In the genomic region with DNA sequence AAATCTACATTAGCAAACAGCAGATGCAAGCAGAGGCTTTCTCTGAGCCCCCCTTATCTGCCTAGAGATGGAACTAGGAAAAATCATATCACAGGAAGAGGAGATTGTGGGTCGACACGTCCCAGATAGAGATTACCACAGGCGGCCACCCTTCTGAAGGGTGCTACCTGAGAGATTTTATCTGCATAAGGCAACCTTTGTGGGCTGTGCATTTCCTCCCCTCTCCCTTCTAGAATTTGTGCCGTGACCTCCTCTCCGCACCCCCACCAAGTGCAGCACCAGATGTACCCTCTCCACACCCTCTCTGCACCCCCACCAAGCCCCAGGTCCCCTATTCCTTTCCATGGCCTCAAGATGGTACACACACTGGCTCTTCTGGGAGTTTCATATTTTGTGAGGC, we compare ENCODE assay signal across 22 cellular contexts. TPM values are rescaled to one million over a fixed set of nuclear protein-coding genes. Genes with fewer than 3 reads are reported as not detected.
DNase-seq lines count a peak whose midpoint lies in the region; ATAC-seq and TF ChIP-seq lines count a peak whose summit lies in the region.
"Had no signal": no experiment of that assay in that cellular context is flagged by ENCODE, and none has a peak within 500 bp of the region (broad histone marks: within the 10 kb centered on the region; RNA-seq: fewer than 3 reads in every experiment).

No MANE protein-coding gene starts in this region.

- peaks cover 15% of the 10 kb centered on the region for H3K4me1 ChIP-seq in effector memory CD4-positive, alpha-beta T cell (ENCODE audit: control insufficient read depth, insufficient read depth, low read length, poor library complexity, severe bottlenecking)

- CTCF ChIA-PET in CD4-positive, alpha-beta T cell (lab: Charles Lee) = interaction anchor here (1.0 kb wide), 2 partner anchors 132 to 197 kb away, joined by 3 to 4 read pairs; no protein-coding TSS in a partner anchor

- H3K27ac ChIP-seq in CD4-positive, alpha-beta T cell (ENCODE audit: low read depth, low read length) = no peak overlapping the region
- no peak overlapping the region for H3K27ac ChIP-seq in effector memory CD4-positive, alpha-beta T cell (ENCODE audit: insufficient read depth, low read length, poor library complexity, severe bottlenecking)
- H3K27ac ChIP-seq: esophagus muscularis mucosa had no signal

- peak; percentile 61 for DNase-seq in activated CD4-positive, alpha-beta T cell treated with anti-CD3 and anti-CD28 coated beads, Interleukin-2, amount 10 ng/mL, durations not matched to agents 24 days and 14 days
- DNase-seq in activated CD4-positive, alpha-beta T cell treated with anti-CD3 and anti-CD28 coated beads for 1 hour = no peak
- peak in 2 of 10 experiments; percentile 3 for DNase-seq in CD4-positive, alpha-beta T cell
- DNase-seq in T-helper 22 cell (ENCODE audit: low read depth) = peak; percentile 7
- DNase-seq in effector memory CD4-positive, alpha-beta T cell = peak; percentile 3 to 11 (median 6)
- DNase-seq in NCI-H2081 (lab: John Stamatoyannopoulos, UW) = no peak
- DNase-seq: dermis blood vessel endothelial cell; EL; foreskin fibroblast; KBM-7; NCI-H1092 treated with DMSO at 0.1 percent for 48 hours; NCI-H187; NCI-H2171 treated with DMSO at 0.1 percent for 48 hours; NCI-H510A treated with DMSO at 0.1 percent for 48 hours; PC-3; stimulated activated naive B cell treated with anti-CD40 and anti-IgM and Interleukin-4, amounts not matched to agents 10 μg/mL and 1 μg/mL and 100 μg/mL, for 72 hours had no signal

- H3K36me3 ChIP-seq in effector memory CD4-positive, alpha-beta T cell (ENCODE audit: control insufficient read depth, insufficient read depth, low read length) = no peaks in the 10 kb centered on the region
- H3K36me3 ChIP-seq: esophagus muscularis mucosa had no signal

- H3K4me3 Mint-ChIP-seq in activated CD4-positive, alpha-beta T cell treated with anti-CD3 and anti-CD28 coated beads, Interleukin-2, amount 10 ng/mL, durations not matched to agents 24 days and 14 days = peak overlapping the region; percentile 42
- H3K4me3 Mint-ChIP-seq in CD4-positive, alpha-beta T cell = peak overlapping the region; percentile 36
- H3K4me3 Mint-ChIP-seq: activated T-helper 1 cell treated with anti-CD3 and anti-CD28 coated beads, Interleukin-12 subunit alpha, Interleukin-12 subunit beta, Interleukin-2, Interleukin-4 antibody, amounts not matched to agents 30 ng/mL and 10 ng/mL and 1 ng/mL, durations not matched to agents 14 hours and 24 hours and 36 hours; nephron; stimulated activated naive B cell treated with anti-CD40 and anti-IgM and Interleukin-4, amounts not matched to agents 10 μg/mL and 1 μg/mL and 100 μg/mL, for 72 hours had no signal

- H3K4me3 ChIP-seq in effector memory CD4-positive, alpha-beta T cell (ENCODE audit: insufficient read depth, low read depth, low read length, poor library complexity, severe bottlenecking) = no peak overlapping the region
- H3K4me3 ChIP-seq: esophagus muscularis mucosa had no signal

- no peaks in the 10 kb centered on the region for H3K9me3 Mint-ChIP-seq in activated CD4-positive, alpha-beta T cell treated with anti-CD3 and anti-CD28 coated beads, Interleukin-2, amount 10 ng/mL, durations not matched to agents 24 days and 14 days
- H3K9me3 Mint-ChIP-seq in CD4-positive, alpha-beta T cell = no peaks in the 10 kb centered on the region
- H3K9me3 Mint-ChIP-seq: activated T-helper 1 cell treated with anti-CD3 and anti-CD28 coated beads, Interleukin-12 subunit alpha, Interleukin-12 subunit beta, Interleukin-2, Interleukin-4 antibody, amounts not matched to agents 30 ng/mL and 10 ng/mL and 1 ng/mL, durations not matched to agents 14 hours and 24 hours and 36 hours had no signal

- intact Hi-C loops in activated CD4-positive, alpha-beta T cell treated with anti-CD3 and anti-CD28 coated beads, Interleukin-2, amount 10 ng/mL, durations not matched to agents 24 days and 14 days (cut with micrococcal nuclease) = no loop called here
- intact Hi-C loops in CD4-positive, alpha-beta T cell (cut with DNase I, micrococcal nuclease) = no loop called here

- no peak for ATAC-seq in CD4-positive, alpha-beta T cell (ENCODE audit: poor library complexity)
- ATAC-seq in HG02642 (IDR thresholded peaks at IDR 0.05; ENCODE audit: poor library complexity, unreplicated experiment) = no peak
- ATAC-seq in HG03097 (IDR thresholded peaks at IDR 0.05; ENCODE audit: low FRiP score, unreplicated experiment) = no peak
- ATAC-seq: left lobe of liver; PC-3; stimulated activated naive B cell treated with anti-CD40 and anti-IgM and Interleukin-4, amounts not matched to agents 10 μg/mL and 1 μg/mL and 100 μg/mL, for 72 hours had no signal

- POLR2A ChIA-PET in CD4-positive, alpha-beta T cell (lab: Charles Lee) = interaction anchor here (1.6 to 2.7 kb wide), 2 partner anchors 133 to 193 kb away, joined by 4 to 9 read pairs; no protein-coding TSS in a partner anchor

- no peak for TF ChIP-seq CTCF in CD4-positive, alpha-beta T cell (IDR thresholded peaks at IDR 0.05)

- no peaks in the 10 kb centered on the region for H3K9me3 ChIP-seq in CD4-positive, alpha-beta T cell (ENCODE audit: control insufficient read depth, low read length)
- no peaks in the 10 kb centered on the region for H3K9me3 ChIP-seq in effector memory CD4-positive, alpha-beta T cell (ENCODE audit: control insufficient read depth, low read length)
- H3K9me3 ChIP-seq: esophagus muscularis mucosa had no signal

- peaks cover 9% of the 10 kb centered on the region for H3K36me3 Mint-ChIP-seq in activated CD4-positive, alpha-beta T cell treated with anti-CD3 and anti-CD28 coated beads, Interleukin-2, amount 10 ng/mL, durations not matched to agents 24 days and 14 days (ENCODE audit: low read depth)
- no peaks in the 10 kb centered on the region for H3K36me3 Mint-ChIP-seq in CD4-positive, alpha-beta T cell (ENCODE audit: low read depth)

- peak overlapping the region; percentile 40 for H3K27ac Mint-ChIP-seq in activated CD4-positive, alpha-beta T cell treated with anti-CD3 and anti-CD28 coated beads, Interleukin-2, amount 10 ng/mL, durations not matched to agents 24 days and 14 days
- peak overlapping the region; percentile 4 for H3K27ac Mint-ChIP-seq in CD4-positive, alpha-beta T cell
- H3K27ac Mint-ChIP-seq: activated T-helper 1 cell treated with anti-CD3 and anti-CD28 coated beads, Interleukin-12 subunit alpha, Interleukin-12 subunit beta, Interleukin-2, Interleukin-4 antibody, amounts not matched to agents 30 ng/mL and 10 ng/mL and 1 ng/mL, durations not matched to agents 14 hours and 24 hours and 36 hours; nephron; stimulated activated naive B cell treated with anti-CD40 and anti-IgM and Interleukin-4, amounts not matched to agents 10 μg/mL and 1 μg/mL and 100 μg/mL, for 72 hours had no signal

- peaks cover 23% of the 10 kb centered on the region for H3K4me1 Mint-ChIP-seq in activated CD4-positive, alpha-beta T cell treated with anti-CD3 and anti-CD28 coated beads, Interleukin-2, amount 10 ng/mL, durations not matched to agents 24 days and 14 days
- H3K4me1 Mint-ChIP-seq in CD4-positive, alpha-beta T cell (ENCODE audit: low read depth) = peaks cover 11% of the 10 kb centered on the region

- no peaks in the 10 kb centered on the region for H3K27me3 ChIP-seq in CD4-positive, alpha-beta T cell (ENCODE audit: control insufficient read depth, insufficient read depth, low read length)
- no peaks in the 10 kb centered on the region for H3K27me3 ChIP-seq in effector memory CD4-positive, alpha-beta T cell (replicated peaks; ENCODE audit: control insufficient read depth, insufficient read depth, low read length, poor library complexity, severe bottlenecking)
- H3K27me3 ChIP-seq: esophagus muscularis mucosa had no signal

- H3K27me3 Mint-ChIP-seq in activated CD4-positive, alpha-beta T cell treated with anti-CD3 and anti-CD28 coated beads, Interleukin-2, amount 10 ng/mL, durations not matched to agents 24 days and 14 days = peaks cover 5% of the 10 kb centered on the region
- H3K27me3 Mint-ChIP-seq in CD4-positive, alpha-beta T cell = no peaks in the 10 kb centered on the region
- H3K27me3 Mint-ChIP-seq: stimulated activated naive B cell treated with anti-CD40 and anti-IgM and Interleukin-4, amounts not matched to agents 10 μg/mL and 1 μg/mL and 100 μg/mL, for 72 hours had no signal

RNA-seq across cellular contexts. Expression of a gene that starts 27.4 kb away (rescaled TPM):
- total RNA-seq in activated CD4-positive, alpha-beta T cell treated with anti-CD3 and anti-CD28 coated beads, Interleukin-2, amount 10 ng/mL, durations not matched to agents 24 days and 14 days = 15.2 and 17.4 TPM in 2 replicates
- total RNA-seq in CD4-positive, alpha-beta T cell = 1 to 10 TPM; 4.7 to 5.7 TPM

RNA-seq across cellular contexts. Expression of a gene that starts 27.4 kb away (rescaled TPM):
- total RNA-seq in activated CD4-positive, alpha-beta T cell treated with anti-CD3 and anti-CD28 coated beads, Interleukin-2, amount 10 ng/mL, durations not matched to agents 24 days and 14 days = 24.2 and 25.7 TPM in 2 replicates
- 10 to 100 TPM; 31.7 to 34.9 TPM for total RNA-seq in CD4-positive, alpha-beta T cell

Comparison
In these comparisons a context has a peak if more than half of its experiments do, and no peak if none do; other contexts are left out.
1. DNase-seq: peak in activated CD4-positive, alpha-beta T cell treated with anti-CD3 and anti-CD28 coated beads, Interleukin-2, amount 10 ng/mL, durations not matched to agents 24 days and 14 days (single experiment), T-helper 22 cell (single experiment) and effector memory CD4-positive, alpha-beta T cell (3 of 3); none in activated CD4-positive, alpha-beta T cell treated with anti-CD3 and anti-CD28 coated beads for 1 hour (single experiment) and NCI-H2081 (0 of 2).